In genomic region chr19:13881231-13881691, GRCh38 we compare ENCODE assay signal across 8 cellular contexts. TPM values are rescaled to one million over a fixed set of nuclear protein-coding genes. Genes with fewer than 3 reads are reported as not detected.
DNase-seq lines count a peak whose midpoint lies in the region; ATAC-seq and TF ChIP-seq lines count a peak whose summit lies in the region.

No MANE protein-coding gene starts in this region.

- intact Hi-C loops in activated B cell treated with CpG ODN at 0.5 μM for 24 hours (cut with micrococcal nuclease) (loop anchor here (2.0 kb wide), 3 partner anchors 26 to 316 kb away; partner anchors contain the start of genes BRME1, CC2D1A and DCAF15), testis (cut with DNase I; ENCODE audit: low total_unique reads) (loop anchor here (10.0 kb wide), 1 partner anchor 194 kb away; the partner anchor contains the start of gene MISP3)

- peak overlapping the region; percentile 32 to 87 for H3K27ac ChIP-seq in testis

- CTCF ChIA-PET in activated B cell treated with CpG ODN at 0.5 μM for 24 hours (lab: Charles Lee) = interaction anchor here (0.8 to 5.8 kb wide), 8 partner anchors 17 to 467 kb away, joined by 3 to 42 read pairs (median 4); partner anchors contain the start of genes IL27RA and MISP3

- H3K4me3 Mint-ChIP-seq in activated T-cell treated with anti-CD3 and anti-CD28 coated beads, Interleukin-2, amount 50 U/mL, for 24 hours = peak overlapping the region; percentile 63
- H3K4me3 Mint-ChIP-seq in activated B cell treated with CpG ODN at 0.5 μM for 24 hours = no peak overlapping the region

- no peaks in the 10 kb centered on the region for H3K9me3 Mint-ChIP-seq in activated T-cell treated with anti-CD3 and anti-CD28 coated beads, Interleukin-2, amount 50 U/mL, for 24 hours
- no peaks in the 10 kb centered on the region for H3K9me3 Mint-ChIP-seq in activated B cell treated with CpG ODN at 0.5 μM for 24 hours

- no peaks in the 10 kb centered on the region for H3K27me3 ChIP-seq in testis

- peaks cover 56% of the 10 kb centered on the region for H3K4me1 ChIP-seq in testis

- no peaks in the 10 kb centered on the region for H3K36me3 ChIP-seq in testis (ENCODE audit: low read depth, missing control alignments)

- WGBS in testis, 2 donors = 26 to 48% methylated on average over 6 to 12 of the region's 12 CpGs

- peaks cover 40% of the 10 kb centered on the region for H3K4me1 Mint-ChIP-seq in activated T-cell treated with anti-CD3 and anti-CD28 coated beads, Interleukin-2, amount 50 U/mL, for 24 hours (ENCODE audit: low read depth)
- peaks cover 28% of the 10 kb centered on the region for H3K4me1 Mint-ChIP-seq in activated B cell treated with CpG ODN at 0.5 μM for 24 hours

- H3K9me3 ChIP-seq in testis = no peaks in the 10 kb centered on the region

- ATAC-seq in activated B cell treated with CpG ODN at 0.5 μM for 24 hours (ENCODE audit: low read depth) = no peak
- no peak for ATAC-seq in HG02588 (IDR thresholded peaks at IDR 0.05; ENCODE audit: unreplicated experiment)
- no peak for ATAC-seq in GM18505 (IDR thresholded peaks at IDR 0.05; ENCODE audit: unreplicated experiment)

- TF ChIP-seq CTCF in activated B cell treated with CpG ODN at 0.5 μM for 24 hours (IDR thresholded peaks at IDR 0.05) (no peak), testis (IDR thresholded peaks at IDR 0.05) (no peak)

- DNase-seq in activated T-cell treated with anti-CD3 and anti-CD28 coated beads, Interleukin-2, amount 50 U/mL, for 24 hours = peak; percentile 51
- no peak for DNase-seq in activated T-cell treated with anti-CD3 and anti-CD28 coated beads, Interleukin-2, amount 50 U/mL, for 1 hour
- no peak for DNase-seq in activated B cell treated with CpG ODN at 0.5 μM for 24 hours
- DNase-seq in iPS-NIHi11 (ENCODE audit: low spot score) = peak; percentile 71
- DNase-seq in testis = no peak
- DNase-seq in NOMO-1 treated with DMSO at 0.1 percent for 48 hours (lab: John Stamatoyannopoulos, UW; ENCODE audit: unreplicated experiment) = no peak

- no peaks in the 10 kb centered on the region for H3K36me3 Mint-ChIP-seq in activated T-cell treated with anti-CD3 and anti-CD28 coated beads, Interleukin-2, amount 50 U/mL, for 24 hours (ENCODE audit: low read depth)
- H3K36me3 Mint-ChIP-seq in activated B cell treated with CpG ODN at 0.5 μM for 24 hours (ENCODE audit: low read depth) = no peaks in the 10 kb centered on the region

- H3K4me3 ChIP-seq in testis = no peak overlapping the region

- peak overlapping the region; percentile 90 for H3K27ac Mint-ChIP-seq in activated T-cell treated with anti-CD3 and anti-CD28 coated beads, Interleukin-2, amount 50 U/mL, for 24 hours
- H3K27ac Mint-ChIP-seq in activated B cell treated with CpG ODN at 0.5 μM for 24 hours = peak overlapping the region; percentile 18

- POLR2A ChIA-PET in activated B cell treated with CpG ODN at 0.5 μM for 24 hours (lab: Charles Lee) = interaction anchor here (1.1 to 1.2 kb wide), 3 partner anchors 167 to 255 kb away, joined by 3 to 5 read pairs (median 4); partner anchors contain the start of gene ASF1B

- TF ChIP-seq POLR2A in testis (IDR thresholded peaks at IDR 0.05) (no peak), GM18505 (IDR thresholded peaks at IDR 0.05; ENCODE audit: borderline replicate concordance, extremely low read depth, insufficient read depth, insufficient read length) (no peak)

- H3K27me3 Mint-ChIP-seq in activated T-cell treated with anti-CD3 and anti-CD28 coated beads, Interleukin-2, amount 50 U/mL, for 24 hours = no peaks in the 10 kb centered on the region
- peaks cover 3% of the 10 kb centered on the region for H3K27me3 Mint-ChIP-seq in activated B cell treated with CpG ODN at 0.5 μM for 24 hours

RNA-seq across cellular contexts. Expression of gene NANOS3, which starts 4.3 kb away (rescaled TPM):
- not detected in 2 replicates for total RNA-seq in activated B cell treated with CpG ODN at 0.5 μM for 24 hours
- 10 to 100 TPM; 14.5 to 18.6 TPM for total RNA-seq in testis
- 9.3 TPM for polyA plus RNA-seq in testis (ENCODE audit: insufficient read depth, low read depth, low replicate concordance)

RNA-seq across cellular contexts. Expression of gene BRME1, which starts 24.7 kb away (rescaled TPM):
- total RNA-seq in activated B cell treated with CpG ODN at 0.5 μM for 24 hours = 1.2 and 2.0 TPM in 2 replicates
- total RNA-seq in testis = 10 to 100 TPM; 26.3 to 48.9 TPM
- 17.8 TPM for polyA plus RNA-seq in testis (ENCODE audit: insufficient read depth, low read depth, low replicate concordance)

RNA-seq across cellular contexts. Expression of gene CC2D1A, which starts 24.7 kb away (rescaled TPM):
- total RNA-seq in activated B cell treated with CpG ODN at 0.5 μM for 24 hours (32.4 and 35.6 TPM in 2 replicates), testis (10 to 100 TPM; 56.6 to 62.7 TPM)
- 31.0 TPM for polyA plus RNA-seq in testis (ENCODE audit: insufficient read depth, low read depth, low replicate concordance)

RNA-seq across cellular contexts. Expression of gene PODNL1, which starts 57.0 kb away (rescaled TPM):
- total RNA-seq in activated B cell treated with CpG ODN at 0.5 μM for 24 hours = 0.44 TPM in 1 of 2 replicates, not detected in the other
- 10 to 100 TPM; 12.6 to 14.6 TPM for total RNA-seq in testis
- 5.8 TPM for polyA plus RNA-seq in testis (ENCODE audit: insufficient read depth, low read depth, low replicate concordance)

Comparison
In these comparisons a context has a peak if more than half of its experiments do, and no peak if none do; other contexts are left out.
1. DNase-seq: peak in activated T-cell treated with anti-CD3 and anti-CD28 coated beads, Interleukin-2, amount 50 U/mL, for 24 hours (single experiment) and iPS-NIHi11 (single experiment); none in activated T-cell treated with anti-CD3 and anti-CD28 coated beads, Interleukin-2, amount 50 U/mL, for 1 hour (single experiment), activated B cell treated with CpG ODN at 0.5 μM for 24 hours (single experiment), testis (single experiment) and NOMO-1 treated with DMSO at 0.1 percent for 48 hours (single experiment).
2. RNA of gene NANOS3, which starts 4.3 kb away (total RNA-seq): 14.5 to 18.6 TPM in testis; not detected in activated B cell treated with CpG ODN at 0.5 μM for 24 hours; every median in the first group is over 10 times any median in the second.